11 cellular contexts compared by ENCODE assay signal in genomic region chr7:150976529-150977381, GRCh38. TPM values are rescaled to one million over a fixed set of nuclear protein-coding genes. Genes with fewer than 3 reads are reported as not detected.
A peak's percentile ranks its signal among the peaks of the same experiment; 100 is the strongest.
DNase-seq lines count a peak whose midpoint lies in the region; ATAC-seq, FAIRE-seq and TF ChIP-seq lines count a peak whose summit lies in the region.
"Had no signal": no experiment of that assay in that cellular context is flagged by ENCODE, and none has a peak within 500 bp of the region (broad histone marks: within the 10 kb centered on the region; RNA-seq: fewer than 3 reads in every experiment).

No MANE protein-coding gene starts in this region.

- in situ Hi-C loops in Caki2 (cut with HindIII; ENCODE audit: low pct_unique_long_range_greater_than_20kb, low sequenced_read_pairs): no loop called here
- in situ Hi-C loops in K562 (cut with MboI): no loop called here

- WGBS in K562 (ENCODE audit: insufficient coverage, low coverage, missing lambda C conversion rate): 9% methylated on average over 13 of the region's 13 CpGs

- peak overlapping the region; percentile 69 for H2AFZ ChIP-seq in K562 (ENCODE audit: low read depth, low read length)

- H3K4me1 Mint-ChIP-seq in natural killer cell: peaks cover 20 to 34% of the 10 kb centered on the region in 2 donors

- TF ChIP-seq EP300 in K562 (IDR thresholded peaks at IDR 0.05; ENCODE audit: low read length): no peak

- peaks cover 28% of the 10 kb centered on the region for H3K79me2 ChIP-seq in K562 (ENCODE audit: control insufficient read depth, insufficient read depth, low read length)

- peaks cover 9% of the 10 kb centered on the region; the same call in 1 of the 2 replicates for H4K20me1 ChIP-seq in K562 (replicated peaks; ENCODE audit: control insufficient read depth, insufficient read depth, low read length)

- no peak for TF ChIP-seq POLR2A in K562 (conservative IDR thresholded peaks at IDR 0.05)

- no peak overlapping the region for H3K27ac Mint-ChIP-seq in natural killer cell
- H3K27ac Mint-ChIP-seq: dendritic cell treated with granulocyte-macrophage colony-stimulating factor and Interleukin-4, amounts not matched to agents 40 ng/mL and 50 ng/mL, for 4 days had no signal

- intact Hi-C loops in K562 (cut with micrococcal nuclease) (loop anchor here (2.0 kb wide), 1 partner anchor 14 kb away; no protein-coding TSS in a partner anchor), natural killer cell (cut with micrococcal nuclease) (loop anchor here (5.0 kb wide), 1 partner anchor 36 kb away; no protein-coding TSS in a partner anchor)

- TF ChIP-seq RAD21 in K562 (CRISPR knock-in tag; conservative IDR thresholded peaks at IDR 0.05 in 1 of 2, IDR thresholded peaks at IDR 0.05 in 1 of 2): no peak

- H3K4me3 Mint-ChIP-seq in natural killer cell: peak overlapping the region; percentile 84

- no peaks in the 10 kb centered on the region for H3K9me3 ChIP-seq in K562 (replicated peaks; ENCODE audit: control insufficient read depth, insufficient read depth, low read depth, low read length)
- H3K9me3 ChIP-seq: mucosa of descending colon had no signal

- peaks cover 20% of the 10 kb centered on the region; the same call in 2 of the 3 replicates for H3K36me3 ChIP-seq in K562 (ENCODE audit: control insufficient read depth, insufficient read depth, low read length)

- no peaks in the 10 kb centered on the region for H3K36me3 Mint-ChIP-seq in natural killer cell

- H3K9ac ChIP-seq in K562 (ENCODE audit: insufficient read depth in 1 of 2, low read depth in 2 of 2, low read length in 2 of 2): peak overlapping the region; percentile 57 to 90

- H3K27me3 Mint-ChIP-seq in natural killer cell (ENCODE audit: low read depth in 2 of 2): peaks cover 23 to 36% of the 10 kb centered on the region in 2 donors

- H3K4me2 ChIP-seq in K562 (ENCODE audit: insufficient read depth, low read length): peak overlapping the region; percentile 94

- peak overlapping the region; percentile 46 for H3K4me3 ChIP-seq in Jurkat, Clone E6-1 (ENCODE audit: low read length)
- peak overlapping the region; percentile 45 for H3K4me3 ChIP-seq in K562
- H3K4me3 ChIP-seq: mucosa of descending colon had no signal

- TF ChIP-seq CTCF in K562 (IDR thresholded peaks at IDR 0.05 in 2 of 3, conservative IDR thresholded peaks at IDR 0.05 in 1 of 3; ENCODE audit: insufficient read depth in 2 of 3, low read depth in 1 of 3, low read length in 3 of 3) (no peak), natural killer cell (IDR thresholded peaks at IDR 0.05) (no peak)

- POLR2A ChIA-PET in K562 (lab: Yijun Ruan, JAX): interaction anchor here (0.8 to 1.4 kb wide), 6 partner anchors 9 to 79 kb away, joined by 3 to 6 read pairs (median 4); no protein-coding TSS in a partner anchor

- H3K27me3 ChIP-seq in K562 (ENCODE audit: control insufficient read depth in 2 of 2, insufficient read depth in 2 of 2, low read length in 2 of 2): peaks cover 19 to 21% of the 10 kb centered on the region in 2 experiments

- H3K9me1 ChIP-seq in K562 (ENCODE audit: control insufficient read depth, insufficient read depth, low read length): no peaks in the 10 kb centered on the region

- TSS peak; percentile 75 for BruUV-seq in K562 (replicated peaks; lab: Mats Ljungman, UMichigan)

- ATAC-seq in K562 (peak; percentile 60), natural killer cell (no peak), GM21723 (IDR thresholded peaks at IDR 0.05; ENCODE audit: unreplicated experiment) (no peak), GM19452 (IDR thresholded peaks at IDR 0.05; ENCODE audit: unreplicated experiment) (no peak)
- ATAC-seq: mucosa of descending colon had no signal

- peak; percentile 86 for FAIRE-seq in K562 (lab: Jason Lieb, UNC)

- CTCF ChIA-PET in K562 (lab: Yijun Ruan, JAX; ENCODE audit: low intra/inter-chr PET ratio): interaction anchor here (0.7 kb wide), 1 partner anchor 129 kb away, joined by 3 read pairs; no protein-coding TSS in a partner anchor

- DNase-seq in Caki2 (ENCODE audit: low read depth) (peak; percentile 77), K562 (ENCODE audit: extremely low read depth in 1 of 4, low spot score in 3 of 4) (peak; percentile 82 to 89 (median 84)), natural killer cell (no peak), retina (no peak), NCI-H1092 (lab: John Stamatoyannopoulos, UW) (no peak)
- DNase-seq in Jurkat, Clone E6-1 (ENCODE audit: low read depth, low spot score): no peak
- DNase-seq: T1000 had no signal

- peaks cover 39 to 77% of the 10 kb centered on the region in 2 experiments for H3K4me1 ChIP-seq in K562 (replicated peaks in 1 of 2; ENCODE audit: control insufficient read depth in 2 of 2, insufficient read depth in 2 of 2, low read length in 2 of 2)

- H3K27ac ChIP-seq in K562 (ENCODE audit: extremely low read depth, low read depth, low read length): peak overlapping the region; percentile 60

- H3K9me3 Mint-ChIP-seq in natural killer cell: no peaks in the 10 kb centered on the region
- H3K9me3 Mint-ChIP-seq: dendritic cell treated with granulocyte-macrophage colony-stimulating factor and Interleukin-4, amounts not matched to agents 40 ng/mL and 50 ng/mL, for 4 days had no signal

RNA-seq across cellular contexts. Expression of gene KCNH2, which starts 1.4 kb away (rescaled TPM):
- 8.4 and 9.1 TPM in 2 replicates for total RNA-seq in Caki2 (2014; rRNA removed; shearing (Covaris generic); ENCODE audit: low replicate concordance)
- 43.6 TPM for polyA plus RNA-seq in Jurkat, Clone E6-1 (2012; ENCODE audit: insufficient read depth, insufficient read length)
- 101 and 344 TPM in 2 replicates for total RNA-seq in K562 (2011; cell fraction: chromatin; rRNA removed; ENCODE audit: low replicate concordance)
- 421 and 427 TPM in 2 replicates for total RNA-seq in K562 (2011; cell fraction: nucleolus; rRNA removed)
- 291 and 342 TPM in 2 replicates for total RNA-seq in K562 (2011; cell fraction: nucleoplasm; rRNA removed)
- total RNA-seq in K562 (2014; rRNA removed): 326 and 470 TPM in 2 replicates
- 63.4 and 97.8 TPM in 2 replicates for total RNA-seq in K562 (2014; rRNA removed; fragmentation: Illumina TruSeq; extraction: Trizol)
- total RNA-seq in K562 (2015; rRNA removed; fragmentation: Illumina TruSeq; extraction: Trizol): 215 and 218 TPM in 2 replicates
- total RNA-seq in K562 (2021): 368 and 385 TPM in 2 replicates
- 125 and 154 TPM in 2 replicates for polyA plus RNA-seq in K562 (2011; rRNA removed)
- polyA plus RNA-seq in K562 (2011; cell fraction: cytosol; rRNA removed): 184 and 684 TPM in 2 replicates
- polyA plus RNA-seq in K562 (2011; cell fraction: nucleus; rRNA removed): 202 and 446 TPM in 2 replicates
- 270 and 304 TPM in 2 replicates for polyA plus RNA-seq in K562 (2012)
- 222 and 298 TPM in 2 replicates for polyA plus RNA-seq in K562 (2014; fragmentation: Illumina TruSeq; extraction: Trizol)
- 10 to 100 TPM; 18.1 to 29.0 TPM for polyA plus RNA-seq in K562 (2014; fragmentation: Nextera tagmentation; extraction: Ambion mirVana)
- polyA plus RNA-seq in K562 (2014; rRNA removed): 251 and 295 TPM in 2 replicates
- polyA minus RNA-seq in K562 (2011; rRNA and poly(A)+ RNA removed): 46.2 and 123 TPM in 2 replicates
- 133 and 200 TPM in 2 replicates for polyA minus RNA-seq in K562 (2011; cell fraction: cytosol; rRNA and poly(A)+ RNA removed)
- 111 and 144 TPM in 2 replicates for polyA minus RNA-seq in K562 (2011; cell fraction: nucleus; rRNA and poly(A)+ RNA removed)
- under 1 TPM in 2 of 3 donors, not detected in 1; 0.39 to 0.60 TPM for total RNA-seq in natural killer cell

RNA-seq across cellular contexts. Expression of gene NOS3, which starts 14.1 kb away (rescaled TPM):
- total RNA-seq in Caki2 (2014; rRNA removed; shearing (Covaris generic); ENCODE audit: low replicate concordance): 2.9 and 12.0 TPM in 2 replicates
- polyA plus RNA-seq in Jurkat, Clone E6-1 (2012; ENCODE audit: insufficient read depth, insufficient read length): 8.5 TPM
- total RNA-seq in K562 (2011; cell fraction: chromatin; rRNA removed; ENCODE audit: low replicate concordance): 17.7 and 69.8 TPM in 2 replicates
- total RNA-seq in K562 (2011; cell fraction: nucleolus; rRNA removed): 82.0 and 87.6 TPM in 2 replicates
- total RNA-seq in K562 (2011; cell fraction: nucleoplasm; rRNA removed): 40.3 and 46.6 TPM in 2 replicates
- 121 and 170 TPM in 2 replicates for total RNA-seq in K562 (2014; rRNA removed)
- 3.1 and 4.3 TPM in 2 replicates for total RNA-seq in K562 (2014; rRNA removed; fragmentation: Illumina TruSeq; extraction: Trizol)
- 43.2 and 45.8 TPM in 2 replicates for total RNA-seq in K562 (2015; rRNA removed; fragmentation: Illumina TruSeq; extraction: Trizol)
- total RNA-seq in K562 (2021): 111 and 124 TPM in 2 replicates
- 23.6 and 47.3 TPM in 2 replicates for polyA plus RNA-seq in K562 (2011; rRNA removed)
- 58.9 and 221 TPM in 2 replicates for polyA plus RNA-seq in K562 (2011; cell fraction: cytosol; rRNA removed)
- polyA plus RNA-seq in K562 (2011; cell fraction: nucleus; rRNA removed): 50.4 and 106 TPM in 2 replicates
- 87.2 and 107 TPM in 2 replicates for polyA plus RNA-seq in K562 (2012)
- 23.6 and 88.1 TPM in 2 replicates for polyA plus RNA-seq in K562 (2014; fragmentation: Illumina TruSeq; extraction: Trizol)
- 1 to 10 TPM; 1.1 to 2.9 TPM for polyA plus RNA-seq in K562 (2014; fragmentation: Nextera tagmentation; extraction: Ambion mirVana)
- 102 and 118 TPM in 2 replicates for polyA plus RNA-seq in K562 (2014; rRNA removed)
- polyA minus RNA-seq in K562 (2011; rRNA and poly(A)+ RNA removed): 11.7 and 21.2 TPM in 2 replicates
- polyA minus RNA-seq in K562 (2011; cell fraction: cytosol; rRNA and poly(A)+ RNA removed): 65.3 and 77.5 TPM in 2 replicates
- 35.9 and 37.0 TPM in 2 replicates for polyA minus RNA-seq in K562 (2011; cell fraction: nucleus; rRNA and poly(A)+ RNA removed)
- 1 to 10 TPM; 2.6 to 5.9 (median 3.8) TPM for total RNA-seq in natural killer cell

RNA-seq across cellular contexts. Expression of gene ATG9B, which starts 47.5 kb away (rescaled TPM):
- total RNA-seq in Caki2 (2014; rRNA removed; shearing (Covaris generic); ENCODE audit: low replicate concordance): 0.68 TPM in 1 of 2 replicates, not detected in the other
- 14.9 TPM for polyA plus RNA-seq in Jurkat, Clone E6-1 (2012; ENCODE audit: insufficient read depth, insufficient read length)
- total RNA-seq in K562 (2011; cell fraction: chromatin; rRNA removed; ENCODE audit: low replicate concordance): 3.9 and 10.1 TPM in 2 replicates
- total RNA-seq in K562 (2011; cell fraction: nucleolus; rRNA removed): 5.8 and 7.7 TPM in 2 replicates
- total RNA-seq in K562 (2011; cell fraction: nucleoplasm; rRNA removed): 4.8 and 12.4 TPM in 2 replicates
- 2.0 and 2.1 TPM in 2 replicates for total RNA-seq in K562 (2014; rRNA removed)
- total RNA-seq in K562 (2014; rRNA removed; fragmentation: Illumina TruSeq; extraction: Trizol): 0.64 and 1.2 TPM in 2 replicates
- 0.29 and 0.90 TPM in 2 replicates for total RNA-seq in K562 (2015; rRNA removed; fragmentation: Illumina TruSeq; extraction: Trizol)
- 2.2 and 4.7 TPM in 2 replicates for total RNA-seq in K562 (2021)
- polyA plus RNA-seq in K562 (2011; rRNA removed): 1.3 and 1.7 TPM in 2 replicates
- 1.2 and 1.7 TPM in 2 replicates for polyA plus RNA-seq in K562 (2011; cell fraction: cytosol; rRNA removed)
- polyA plus RNA-seq in K562 (2011; cell fraction: nucleus; rRNA removed): 5.9 and 13.7 TPM in 2 replicates
- polyA plus RNA-seq in K562 (2012): 6.6 and 7.2 TPM in 2 replicates
- 0.92 and 1.4 TPM in 2 replicates for polyA plus RNA-seq in K562 (2014; fragmentation: Illumina TruSeq; extraction: Trizol)
- 1 to 10 TPM; 5.0 to 6.9 TPM for polyA plus RNA-seq in K562 (2014; fragmentation: Nextera tagmentation; extraction: Ambion mirVana)
- 2.7 and 8.0 TPM in 2 replicates for polyA plus RNA-seq in K562 (2014; rRNA removed)
- polyA minus RNA-seq in K562 (2011; rRNA and poly(A)+ RNA removed): 0.27 and 0.63 TPM in 2 replicates
- not detected in 2 replicates for polyA minus RNA-seq in K562 (2011; cell fraction: cytosol; rRNA and poly(A)+ RNA removed)
- polyA minus RNA-seq in K562 (2011; cell fraction: nucleus; rRNA and poly(A)+ RNA removed): 1.00 and 2.6 TPM in 2 replicates
- 1 to 10 TPM; 4.4 to 4.6 (median 4.5) TPM for total RNA-seq in natural killer cell

RNA-seq across cellular contexts. Expression of gene ABCB8, which starts 51.5 kb away (rescaled TPM):
- 19.6 and 31.5 TPM in 2 replicates for total RNA-seq in Caki2 (2014; rRNA removed; shearing (Covaris generic); ENCODE audit: low replicate concordance)
- polyA plus RNA-seq in Jurkat, Clone E6-1 (2012; ENCODE audit: insufficient read depth, insufficient read length): 47.9 TPM
- 193 and 406 TPM in 2 replicates for total RNA-seq in K562 (2011; cell fraction: chromatin; rRNA removed; ENCODE audit: low replicate concordance)
- total RNA-seq in K562 (2011; cell fraction: nucleolus; rRNA removed): 266 and 270 TPM in 2 replicates
- total RNA-seq in K562 (2011; cell fraction: nucleoplasm; rRNA removed): 209 and 255 TPM in 2 replicates
- total RNA-seq in K562 (2014; rRNA removed) (63.5 and 79.1 TPM in 2 replicates), K562 (2014; rRNA removed; fragmentation: Illumina TruSeq; extraction: Trizol) (16.9 and 21.9 TPM in 2 replicates), K562 (2015; rRNA removed; fragmentation: Illumina TruSeq; extraction: Trizol) (36.3 and 38.0 TPM in 2 replicates), K562 (2021) (106 and 109 TPM in 2 replicates), natural killer cell (10 to 100 TPM; 50.6 to 60.5 (median 53.7) TPM)
- polyA plus RNA-seq in K562 (2011; rRNA removed) (27.0 and 42.2 TPM in 2 replicates), K562 (2014; fragmentation: Illumina TruSeq; extraction: Trizol) (61.4 and 89.2 TPM in 2 replicates), K562 (2014; fragmentation: Nextera tagmentation; extraction: Ambion mirVana) (1 to 10 TPM; 7.6 to 9.2 TPM), K562 (2014; rRNA removed) (73.6 and 81.3 TPM in 2 replicates)
- 44.7 and 109 TPM in 2 replicates for polyA plus RNA-seq in K562 (2011; cell fraction: cytosol; rRNA removed)
- 87.0 and 201 TPM in 2 replicates for polyA plus RNA-seq in K562 (2011; cell fraction: nucleus; rRNA removed)
- 64.3 and 65.5 TPM in 2 replicates for polyA plus RNA-seq in K562 (2012)
- polyA minus RNA-seq in K562 (2011; rRNA and poly(A)+ RNA removed): 23.8 and 38.7 TPM in 2 replicates
- 44.9 and 63.6 TPM in 2 replicates for polyA minus RNA-seq in K562 (2011; cell fraction: cytosol; rRNA and poly(A)+ RNA removed)
- polyA minus RNA-seq in K562 (2011; cell fraction: nucleus; rRNA and poly(A)+ RNA removed): 54.3 and 64.6 TPM in 2 replicates

Comparison
In these comparisons a context has a peak if more than half of its experiments do, and no peak if none do; other contexts are left out.
1. DNase-seq: peak in Caki2 (single experiment) and K562 (4 of 4); none in Jurkat, Clone E6-1 (single experiment), natural killer cell (single experiment), retina (single experiment) and NCI-H1092 (single experiment).